Comparison of ENCODE assay signal across 25 cellular contexts in genomic region chr6:125939026-125939425, GRCh38.
"Had no signal": no experiment of that assay in that cellular context is flagged by ENCODE, and none has a peak within 500 bp of the region (broad histone marks: within the 10 kb centered on the region; RNA-seq: fewer than 3 reads in every experiment).

No MANE protein-coding gene starts in this region.

- H3K4me1 Mint-ChIP-seq: immature natural killer cell; memory B cell; stimulated activated naive B cell treated with anti-CD40 and anti-IgM and Interleukin-4, amounts not matched to agents 10 μg/mL and 1 μg/mL and 100 μg/mL, for 72 hours had no signal

- H3K27ac Mint-ChIP-seq: immature natural killer cell; memory B cell; stimulated activated naive B cell treated with anti-CD40 and anti-IgM and Interleukin-4, amounts not matched to agents 10 μg/mL and 1 μg/mL and 100 μg/mL, for 72 hours; type B pancreatic cell had no signal

- H3K27ac ChIP-seq: coronary artery, dorsolateral prefrontal cortex, epithelial cell of prostate, esophagus muscularis mucosa, gastroesophageal sphincter, left lung, lower lobe of right lung, neutrophil, right atrium auricular region, sigmoid colon, stomach, thoracic aorta had no signal

- H3K36me3 Mint-ChIP-seq: memory B cell; stimulated activated naive B cell treated with anti-CD40 and anti-IgM and Interleukin-4, amounts not matched to agents 10 μg/mL and 1 μg/mL and 100 μg/mL, for 72 hours; type B pancreatic cell had no signal

- H3K36me3 ChIP-seq: esophagus muscularis mucosa, gastroesophageal sphincter, left lung, lower lobe of right lung, neutrophil, right atrium auricular region, sigmoid colon, stomach, thoracic aorta had no signal

- H3K27me3 ChIP-seq: dorsolateral prefrontal cortex, esophagus muscularis mucosa, gastroesophageal sphincter, left lung, neutrophil, right atrium auricular region, sigmoid colon, stomach had no signal

- ATAC-seq: gastroesophageal sphincter; left lung; lower lobe of right lung; stimulated activated naive B cell treated with anti-CD40 and anti-IgM and Interleukin-4, amounts not matched to agents 10 μg/mL and 1 μg/mL and 100 μg/mL, for 72 hours had no signal

- H3K9me3 ChIP-seq: esophagus muscularis mucosa, gastroesophageal sphincter, left lung, lower lobe of right lung, neutrophil, right atrium auricular region, sigmoid colon, stomach, thoracic aorta had no signal

- DNase-seq: dorsolateral prefrontal cortex; effector CD8-positive, alpha-beta T cell; glutamatergic neuron; immature natural killer cell; left lung; lower lobe of right lung; midbrain; posterior cingulate gyrus; sigmoid colon; stimulated activated CD4-positive, alpha-beta T cell treated with anti-CD3 and anti-CD28 coated beads, Interleukin-2, amount 100 ng/mL, for 24 hours; stimulated activated CD4-positive, alpha-beta T cell treated with anti-CD3 and anti-CD28 coated beads, Interleukin-4, amount 100 ng/mL, for 4 hours; stimulated activated naive B cell treated with anti-CD40 and anti-IgM and Interleukin-4, amounts not matched to agents 10 μg/mL and 1 μg/mL and 100 μg/mL, for 72 hours; stomach; substantia nigra had no signal

- FAIRE-seq: urothelium cell line had no signal

- H3K4me1 ChIP-seq: gastroesophageal sphincter, right atrium auricular region, sigmoid colon had no signal

- H3K4me3 Mint-ChIP-seq: immature natural killer cell; memory B cell; stimulated activated naive B cell treated with anti-CD40 and anti-IgM and Interleukin-4, amounts not matched to agents 10 μg/mL and 1 μg/mL and 100 μg/mL, for 72 hours; type B pancreatic cell had no signal

- H3K4me3 ChIP-seq: coronary artery, dorsolateral prefrontal cortex, esophagus muscularis mucosa, gastroesophageal sphincter, left lung, lower lobe of right lung, right atrium auricular region, sigmoid colon, skin epidermis, stomach, thoracic aorta had no signal

- H3K9me3 Mint-ChIP-seq: immature natural killer cell; memory B cell; stimulated activated naive B cell treated with anti-CD40 and anti-IgM and Interleukin-4, amounts not matched to agents 10 μg/mL and 1 μg/mL and 100 μg/mL, for 72 hours; type B pancreatic cell had no signal

- H3K27me3 Mint-ChIP-seq: type B pancreatic cell had no signal
